ENCODE assay signal across 26 cellular contexts in the genomic region with DNA sequence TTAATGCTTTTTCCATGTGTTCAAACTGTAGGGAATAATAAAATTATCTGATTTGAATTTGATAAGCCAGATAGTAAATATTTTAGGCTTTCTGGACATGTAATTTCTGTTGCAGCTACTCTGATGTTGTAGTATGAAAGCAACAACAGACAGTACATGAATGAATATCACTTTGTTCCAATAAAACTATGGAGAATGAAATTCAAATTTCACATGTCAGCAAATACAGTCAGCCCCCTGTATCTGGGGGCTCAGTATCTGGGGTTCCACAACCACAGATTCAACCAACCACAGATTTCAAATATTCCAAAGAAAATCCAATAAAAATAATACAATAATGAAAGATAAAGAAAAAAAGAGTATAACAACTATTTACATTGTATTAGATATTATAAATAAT.
"Had no signal": no experiment of that assay in that cellular context is flagged by ENCODE, and none has a peak within 500 bp of the region (broad histone marks: within the 10 kb centered on the region; RNA-seq: fewer than 3 reads in every experiment).

No MANE protein-coding gene starts in this region.

- ATAC-seq: effector memory CD8-positive, alpha-beta T cell; esophagus mucosa; gastrocnemius medialis; heart right ventricle; left cardiac atrium; left lung; left ventricle myocardium superior; lower lobe of right lung; mucosa of descending colon had no signal

- H3K4me1 ChIP-seq: colonic mucosa, esophagus squamous epithelium, gastrocnemius medialis, left lung, lower lobe of right lung had no signal

- H3K9me3 ChIP-seq: colonic mucosa, esophagus squamous epithelium, gastrocnemius medialis, heart right ventricle, left lung, lower lobe of right lung, mucosa of descending colon had no signal

- H3K27me3 ChIP-seq: colonic mucosa, esophagus squamous epithelium, gastrocnemius medialis, heart right ventricle, left lung had no signal

- FAIRE-seq: endometrium, islet of Langerhans, keratinocyte had no signal

- DNase-seq: colonic mucosa; cortex of kidney; effector CD8-positive, alpha-beta T cell; effector memory CD8-positive, alpha-beta T cell; endodermal cell; erythroblast; esophagus squamous epithelium; foreskin fibroblast; foreskin melanocyte; gastrocnemius medialis; glutamatergic neuron; head of caudate nucleus; heart right ventricle; hippocampal formation; left cardiac atrium; left lung; left ventricle myocardium superior; lower lobe of right lung; mesenchymal stem cell; mucosa of descending colon; naive B cell had no signal

- H3K27ac ChIP-seq: colonic mucosa, epithelial cell of prostate, esophagus squamous epithelium, gastrocnemius medialis, heart right ventricle, left lung, lower lobe of right lung had no signal

- H3K4me3 ChIP-seq: colonic mucosa, esophagus squamous epithelium, gastrocnemius medialis, heart right ventricle, left lung, lower lobe of right lung, mucosa of descending colon had no signal

- H3K36me3 ChIP-seq: colonic mucosa had no signal
